1 cellular context compared by ENCODE assay signal in the genomic region with DNA sequence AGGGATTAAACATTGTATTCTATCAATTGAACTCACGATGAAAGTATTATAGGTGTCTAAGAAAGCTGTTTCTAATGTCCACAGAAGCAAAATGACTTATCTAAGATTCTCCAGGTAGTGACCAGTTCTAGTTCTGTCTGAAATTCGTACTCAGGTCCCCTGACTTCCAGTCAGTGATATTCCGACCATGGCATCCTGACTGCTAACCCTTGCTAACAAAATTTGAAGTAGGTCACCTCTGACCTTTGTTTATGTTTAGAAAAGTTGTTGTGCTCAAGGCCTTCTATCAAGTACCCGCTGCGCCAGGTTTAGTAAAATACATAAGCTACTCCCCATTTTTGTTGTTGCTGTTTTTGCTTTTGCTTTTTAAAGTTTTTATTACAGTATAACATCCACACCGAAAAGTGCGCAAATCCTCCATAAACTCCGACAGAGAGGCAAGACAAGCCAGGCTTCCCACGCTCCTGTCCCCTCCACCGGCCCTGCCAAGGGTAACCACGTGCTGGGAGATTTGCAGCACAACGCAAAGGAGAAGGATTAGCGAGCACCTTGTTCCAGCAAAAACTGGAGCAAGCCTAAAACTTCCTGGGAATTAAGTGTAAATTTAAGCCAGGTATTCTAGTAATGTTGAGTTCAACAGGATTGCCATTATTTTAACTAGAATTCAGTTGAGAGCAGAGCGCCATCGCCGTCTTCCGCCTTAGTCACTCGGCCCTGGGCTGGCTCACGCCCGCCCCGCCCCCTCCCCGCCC.
TF ChIP-seq lines count a peak whose summit lies in the region.

No MANE protein-coding gene starts in this region.

TF ChIP-seq in HepG2, 621 proteins besides CTCF, POLR2A, EP300 and RAD21 (continued from another document and continues in another):
- TF ChIP-seq, protein P1, sequence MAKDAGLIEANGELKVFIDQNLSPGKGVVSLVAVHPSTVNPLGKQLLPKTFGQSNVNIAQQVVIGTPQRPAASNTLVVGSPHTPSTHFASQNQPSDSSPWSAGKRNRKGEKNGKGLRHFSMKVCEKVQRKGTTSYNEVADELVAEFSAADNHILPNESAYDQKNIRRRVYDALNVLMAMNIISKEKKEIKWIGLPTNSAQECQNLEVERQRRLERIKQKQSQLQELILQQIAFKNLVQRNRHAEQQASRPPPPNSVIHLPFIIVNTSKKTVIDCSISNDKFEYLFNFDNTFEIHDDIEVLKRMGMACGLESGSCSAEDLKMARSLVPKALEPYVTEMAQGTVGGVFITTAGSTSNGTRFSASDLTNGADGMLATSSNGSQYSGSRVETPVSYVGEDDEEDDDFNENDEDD (CRISPR knock-in tag; IDR thresholded peaks at IDR 0.05; ENCODE audit: borderline replicate concordance), result peak; percentile 91; the same call in 1 of the 2 replicates
- peak; percentile 28; the same call in 1 of the 2 replicates for TF ChIP-seq NR2C2 (CRISPR knock-in tag; IDR thresholded peaks at IDR 0.05; ENCODE audit: borderline replicate concordance)
- TF ChIP-seq, protein P2, sequence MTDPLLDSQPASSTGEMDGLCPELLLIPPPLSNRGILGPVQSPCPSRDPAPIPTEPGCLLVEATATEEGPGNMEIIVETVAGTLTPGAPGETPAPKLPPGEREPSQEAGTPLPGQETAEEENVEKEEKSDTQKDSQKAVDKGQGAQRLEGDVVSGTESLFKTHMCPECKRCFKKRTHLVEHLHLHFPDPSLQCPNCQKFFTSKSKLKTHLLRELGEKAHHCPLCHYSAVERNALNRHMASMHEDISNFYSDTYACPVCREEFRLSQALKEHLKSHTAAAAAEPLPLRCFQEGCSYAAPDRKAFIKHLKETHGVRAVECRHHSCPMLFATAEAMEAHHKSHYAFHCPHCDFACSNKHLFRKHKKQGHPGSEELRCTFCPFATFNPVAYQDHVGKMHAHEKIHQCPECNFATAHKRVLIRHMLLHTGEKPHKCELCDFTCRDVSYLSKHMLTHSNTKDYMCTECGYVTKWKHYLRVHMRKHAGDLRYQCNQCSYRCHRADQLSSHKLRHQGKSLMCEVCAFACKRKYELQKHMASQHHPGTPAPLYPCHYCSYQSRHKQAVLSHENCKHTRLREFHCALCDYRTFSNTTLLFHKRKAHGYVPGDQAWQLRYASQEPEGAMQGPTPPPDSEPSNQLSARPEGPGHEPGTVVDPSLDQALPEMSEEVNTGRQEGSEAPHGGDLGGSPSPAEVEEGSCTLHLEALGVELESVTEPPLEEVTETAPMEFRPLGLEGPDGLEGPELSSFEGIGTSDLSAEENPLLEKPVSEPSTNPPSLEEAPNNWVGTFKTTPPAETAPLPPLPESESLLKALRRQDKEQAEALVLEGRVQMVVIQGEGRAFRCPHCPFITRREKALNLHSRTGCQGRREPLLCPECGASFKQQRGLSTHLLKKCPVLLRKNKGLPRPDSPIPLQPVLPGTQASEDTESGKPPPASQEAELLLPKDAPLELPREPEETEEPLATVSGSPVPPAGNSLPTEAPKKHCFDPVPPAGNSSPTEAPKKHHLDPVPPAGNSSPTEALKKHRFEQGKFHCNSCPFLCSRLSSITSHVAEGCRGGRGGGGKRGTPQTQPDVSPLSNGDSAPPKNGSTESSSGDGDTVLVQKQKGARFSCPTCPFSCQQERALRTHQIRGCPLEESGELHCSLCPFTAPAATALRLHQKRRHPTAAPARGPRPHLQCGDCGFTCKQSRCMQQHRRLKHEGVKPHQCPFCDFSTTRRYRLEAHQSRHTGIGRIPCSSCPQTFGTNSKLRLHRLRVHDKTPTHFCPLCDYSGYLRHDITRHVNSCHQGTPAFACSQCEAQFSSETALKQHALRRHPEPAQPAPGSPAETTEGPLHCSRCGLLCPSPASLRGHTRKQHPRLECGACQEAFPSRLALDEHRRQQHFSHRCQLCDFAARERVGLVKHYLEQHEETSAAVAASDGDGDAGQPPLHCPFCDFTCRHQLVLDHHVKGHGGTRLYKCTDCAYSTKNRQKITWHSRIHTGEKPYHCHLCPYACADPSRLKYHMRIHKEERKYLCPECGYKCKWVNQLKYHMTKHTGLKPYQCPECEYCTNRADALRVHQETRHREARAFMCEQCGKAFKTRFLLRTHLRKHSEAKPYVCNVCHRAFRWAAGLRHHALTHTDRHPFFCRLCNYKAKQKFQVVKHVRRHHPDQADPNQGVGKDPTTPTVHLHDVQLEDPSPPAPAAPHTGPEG (CRISPR knock-in tag; IDR thresholded peaks at IDR 0.05), result peak; percentile 44; the same call in 1 of the 2 replicates
- TF ChIP-seq KLF6 (CRISPR knock-in tag; IDR thresholded peaks at IDR 0.05), result peak; percentile 67; the same call in 1 of the 2 replicates
- TF ChIP-seq, protein P3, sequence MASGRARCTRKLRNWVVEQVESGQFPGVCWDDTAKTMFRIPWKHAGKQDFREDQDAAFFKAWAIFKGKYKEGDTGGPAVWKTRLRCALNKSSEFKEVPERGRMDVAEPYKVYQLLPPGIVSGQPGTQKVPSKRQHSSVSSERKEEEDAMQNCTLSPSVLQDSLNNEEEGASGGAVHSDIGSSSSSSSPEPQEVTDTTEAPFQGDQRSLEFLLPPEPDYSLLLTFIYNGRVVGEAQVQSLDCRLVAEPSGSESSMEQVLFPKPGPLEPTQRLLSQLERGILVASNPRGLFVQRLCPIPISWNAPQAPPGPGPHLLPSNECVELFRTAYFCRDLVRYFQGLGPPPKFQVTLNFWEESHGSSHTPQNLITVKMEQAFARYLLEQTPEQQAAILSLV (CRISPR knock-in tag; IDR thresholded peaks at IDR 0.05; ENCODE audit: borderline replicate concordance), result 0 out of 2 replicates have a peak, but pooled peaks have one; percentile 52
- TF ChIP-seq ZNF781 (CRISPR knock-in tag; IDR thresholded peaks at IDR 0.05; ENCODE audit: borderline replicate concordance, not compliant biosample characterization), result peak; percentile 92
- no peak for TF ChIP-seq ZNF260 (CRISPR knock-in tag; IDR thresholded peaks at IDR 0.05; ENCODE audit: borderline replicate concordance, low read depth)
- 0 out of 2 replicates have a peak, but pooled peaks have one; percentile 65 for TF ChIP-seq SRY (CRISPR knock-in tag; IDR thresholded peaks at IDR 0.05)
- TF ChIP-seq, protein P4, sequence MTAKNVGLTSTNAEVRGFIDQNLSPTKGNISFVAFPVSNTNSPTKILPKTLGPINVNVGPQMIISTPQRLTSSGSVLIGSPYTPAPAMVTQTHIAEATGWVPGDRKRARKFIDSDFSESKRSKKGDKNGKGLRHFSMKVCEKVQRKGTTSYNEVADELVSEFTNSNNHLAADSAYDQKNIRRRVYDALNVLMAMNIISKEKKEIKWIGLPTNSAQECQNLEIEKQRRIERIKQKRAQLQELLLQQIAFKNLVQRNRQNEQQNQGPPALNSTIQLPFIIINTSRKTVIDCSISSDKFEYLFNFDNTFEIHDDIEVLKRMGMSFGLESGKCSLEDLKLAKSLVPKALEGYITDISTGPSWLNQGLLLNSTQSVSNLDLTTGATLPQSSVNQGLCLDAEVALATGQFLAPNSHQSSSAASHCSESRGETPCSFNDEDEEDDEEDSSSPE (CRISPR knock-in tag; IDR thresholded peaks at IDR 0.05), result peak; percentile 86
- TF ChIP-seq ELF3 (CRISPR knock-in tag; IDR thresholded peaks at IDR 0.05), result peak; percentile 56; the same call in 1 of the 2 replicates
- peak; percentile 52; the same call in 1 of the 2 replicates for TF ChIP-seq RFXANK (CRISPR knock-in tag; IDR thresholded peaks at IDR 0.05)
- TF ChIP-seq PLRG1 (conservative IDR thresholded peaks at IDR 0.05), result no peak
- TF ChIP-seq, protein P5, sequence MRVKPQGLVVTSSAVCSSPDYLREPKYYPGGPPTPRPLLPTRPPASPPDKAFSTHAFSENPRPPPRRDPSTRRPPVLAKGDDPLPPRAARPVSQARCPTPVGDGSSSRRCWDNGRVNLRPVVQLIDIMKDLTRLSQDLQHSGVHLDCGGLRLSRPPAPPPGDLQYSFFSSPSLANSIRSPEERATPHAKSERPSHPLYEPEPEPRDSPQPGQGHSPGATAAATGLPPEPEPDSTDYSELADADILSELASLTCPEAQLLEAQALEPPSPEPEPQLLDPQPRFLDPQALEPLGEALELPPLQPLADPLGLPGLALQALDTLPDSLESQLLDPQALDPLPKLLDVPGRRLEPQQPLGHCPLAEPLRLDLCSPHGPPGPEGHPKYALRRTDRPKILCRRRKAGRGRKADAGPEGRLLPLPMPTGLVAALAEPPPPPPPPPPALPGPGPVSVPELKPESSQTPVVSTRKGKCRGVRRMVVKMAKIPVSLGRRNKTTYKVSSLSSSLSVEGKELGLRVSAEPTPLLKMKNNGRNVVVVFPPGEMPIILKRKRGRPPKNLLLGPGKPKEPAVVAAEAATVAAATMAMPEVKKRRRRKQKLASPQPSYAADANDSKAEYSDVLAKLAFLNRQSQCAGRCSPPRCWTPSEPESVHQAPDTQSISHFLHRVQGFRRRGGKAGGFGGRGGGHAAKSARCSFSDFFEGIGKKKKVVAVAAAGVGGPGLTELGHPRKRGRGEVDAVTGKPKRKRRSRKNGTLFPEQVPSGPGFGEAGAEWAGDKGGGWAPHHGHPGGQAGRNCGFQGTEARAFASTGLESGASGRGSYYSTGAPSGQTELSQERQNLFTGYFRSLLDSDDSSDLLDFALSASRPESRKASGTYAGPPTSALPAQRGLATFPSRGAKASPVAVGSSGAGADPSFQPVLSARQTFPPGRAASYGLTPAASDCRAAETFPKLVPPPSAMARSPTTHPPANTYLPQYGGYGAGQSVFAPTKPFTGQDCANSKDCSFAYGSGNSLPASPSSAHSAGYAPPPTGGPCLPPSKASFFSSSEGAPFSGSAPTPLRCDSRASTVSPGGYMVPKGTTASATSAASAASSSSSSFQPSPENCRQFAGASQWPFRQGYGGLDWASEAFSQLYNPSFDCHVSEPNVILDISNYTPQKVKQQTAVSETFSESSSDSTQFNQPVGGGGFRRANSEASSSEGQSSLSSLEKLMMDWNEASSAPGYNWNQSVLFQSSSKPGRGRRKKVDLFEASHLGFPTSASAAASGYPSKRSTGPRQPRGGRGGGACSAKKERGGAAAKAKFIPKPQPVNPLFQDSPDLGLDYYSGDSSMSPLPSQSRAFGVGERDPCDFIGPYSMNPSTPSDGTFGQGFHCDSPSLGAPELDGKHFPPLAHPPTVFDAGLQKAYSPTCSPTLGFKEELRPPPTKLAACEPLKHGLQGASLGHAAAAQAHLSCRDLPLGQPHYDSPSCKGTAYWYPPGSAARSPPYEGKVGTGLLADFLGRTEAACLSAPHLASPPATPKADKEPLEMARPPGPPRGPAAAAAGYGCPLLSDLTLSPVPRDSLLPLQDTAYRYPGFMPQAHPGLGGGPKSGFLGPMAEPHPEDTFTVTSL (CRISPR knock-in tag; IDR thresholded peaks at IDR 0.05; ENCODE audit: borderline replicate concordance), result peak; percentile 56; the same call in 1 of the 2 replicates
- TF ChIP-seq HMG20A (CRISPR knock-in tag; IDR thresholded peaks at IDR 0.05; ENCODE audit: borderline replicate concordance), result no peak
- peak; percentile 89 for TF ChIP-seq ZNF441 (CRISPR knock-in tag; IDR thresholded peaks at IDR 0.05; ENCODE audit: borderline replicate concordance)
- TF ChIP-seq KLF12 (CRISPR knock-in tag; IDR thresholded peaks at IDR 0.05; ENCODE audit: borderline replicate concordance), result 0 out of 2 replicates have a peak, but pooled peaks have one; percentile 4
- TF ChIP-seq, protein P6, sequence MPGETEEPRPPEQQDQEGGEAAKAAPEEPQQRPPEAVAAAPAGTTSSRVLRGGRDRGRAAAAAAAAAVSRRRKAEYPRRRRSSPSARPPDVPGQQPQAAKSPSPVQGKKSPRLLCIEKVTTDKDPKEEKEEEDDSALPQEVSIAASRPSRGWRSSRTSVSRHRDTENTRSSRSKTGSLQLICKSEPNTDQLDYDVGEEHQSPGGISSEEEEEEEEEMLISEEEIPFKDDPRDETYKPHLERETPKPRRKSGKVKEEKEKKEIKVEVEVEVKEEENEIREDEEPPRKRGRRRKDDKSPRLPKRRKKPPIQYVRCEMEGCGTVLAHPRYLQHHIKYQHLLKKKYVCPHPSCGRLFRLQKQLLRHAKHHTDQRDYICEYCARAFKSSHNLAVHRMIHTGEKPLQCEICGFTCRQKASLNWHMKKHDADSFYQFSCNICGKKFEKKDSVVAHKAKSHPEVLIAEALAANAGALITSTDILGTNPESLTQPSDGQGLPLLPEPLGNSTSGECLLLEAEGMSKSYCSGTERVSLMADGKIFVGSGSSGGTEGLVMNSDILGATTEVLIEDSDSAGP (CRISPR knock-in tag; IDR thresholded peaks at IDR 0.05; ENCODE audit: borderline replicate concordance), result no peak
- TF ChIP-seq, protein P7, sequence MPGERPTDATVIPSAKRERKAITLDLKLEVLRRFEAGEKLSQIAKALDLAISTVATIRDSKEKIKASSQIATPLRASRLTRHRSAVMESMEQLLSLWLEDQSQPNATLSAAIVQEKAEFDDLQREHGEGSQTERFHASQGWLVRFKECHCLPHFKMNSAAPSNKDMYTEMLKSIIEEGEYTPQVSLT (CRISPR knock-in tag; IDR thresholded peaks at IDR 0.05; ENCODE audit: borderline replicate concordance, low read depth), result 0 out of 2 replicates have a peak, but pooled peaks have one; percentile 55
- 0 out of 2 replicates have a peak, but pooled peaks have one; percentile 37 for TF ChIP-seq CCDC6 (CRISPR knock-in tag; IDR thresholded peaks at IDR 0.05)
- TF ChIP-seq, protein P8, sequence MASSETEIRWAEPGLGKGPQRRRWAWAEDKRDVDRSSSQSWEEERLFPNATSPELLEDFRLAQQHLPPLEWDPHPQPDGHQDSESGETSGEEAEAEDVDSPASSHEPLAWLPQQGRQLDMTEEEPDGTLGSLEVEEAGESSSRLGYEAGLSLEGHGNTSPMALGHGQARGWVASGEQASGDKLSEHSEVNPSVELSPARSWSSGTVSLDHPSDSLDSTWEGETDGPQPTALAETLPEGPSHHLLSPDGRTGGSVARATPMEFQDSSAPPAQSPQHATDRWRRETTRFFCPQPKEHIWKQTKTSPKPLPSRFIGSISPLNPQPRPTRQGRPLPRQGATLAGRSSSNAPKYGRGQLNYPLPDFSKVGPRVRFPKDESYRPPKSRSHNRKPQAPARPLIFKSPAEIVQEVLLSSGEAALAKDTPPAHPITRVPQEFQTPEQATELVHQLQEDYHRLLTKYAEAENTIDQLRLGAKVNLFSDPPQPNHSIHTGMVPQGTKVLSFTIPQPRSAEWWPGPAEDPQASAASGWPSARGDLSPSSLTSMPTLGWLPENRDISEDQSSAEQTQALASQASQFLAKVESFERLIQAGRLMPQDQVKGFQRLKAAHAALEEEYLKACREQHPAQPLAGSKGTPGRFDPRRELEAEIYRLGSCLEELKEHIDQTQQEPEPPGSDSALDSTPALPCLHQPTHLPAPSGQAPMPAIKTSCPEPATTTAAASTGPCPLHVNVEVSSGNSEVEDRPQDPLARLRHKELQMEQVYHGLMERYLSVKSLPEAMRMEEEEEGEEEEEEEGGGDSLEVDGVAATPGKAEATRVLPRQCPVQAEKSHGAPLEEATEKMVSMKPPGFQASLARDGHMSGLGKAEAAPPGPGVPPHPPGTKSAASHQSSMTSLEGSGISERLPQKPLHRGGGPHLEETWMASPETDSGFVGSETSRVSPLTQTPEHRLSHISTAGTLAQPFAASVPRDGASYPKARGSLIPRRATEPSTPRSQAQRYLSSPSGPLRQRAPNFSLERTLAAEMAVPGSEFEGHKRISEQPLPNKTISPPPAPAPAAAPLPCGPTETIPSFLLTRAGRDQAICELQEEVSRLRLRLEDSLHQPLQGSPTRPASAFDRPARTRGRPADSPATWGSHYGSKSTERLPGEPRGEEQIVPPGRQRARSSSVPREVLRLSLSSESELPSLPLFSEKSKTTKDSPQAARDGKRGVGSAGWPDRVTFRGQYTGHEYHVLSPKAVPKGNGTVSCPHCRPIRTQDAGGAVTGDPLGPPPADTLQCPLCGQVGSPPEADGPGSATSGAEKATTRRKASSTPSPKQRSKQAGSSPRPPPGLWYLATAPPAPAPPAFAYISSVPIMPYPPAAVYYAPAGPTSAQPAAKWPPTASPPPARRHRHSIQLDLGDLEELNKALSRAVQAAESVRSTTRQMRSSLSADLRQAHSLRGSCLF (CRISPR knock-in tag; IDR thresholded peaks at IDR 0.05; ENCODE audit: borderline replicate concordance), result no peak
- no peak for TF ChIP-seq NR2F2 (IDR thresholded peaks at IDR 0.05; ENCODE audit: borderline replicate concordance, low read depth)
- TF ChIP-seq ZNF766 (CRISPR knock-in tag; IDR thresholded peaks at IDR 0.05; ENCODE audit: borderline replicate concordance), result peak; percentile 68; the same call in 1 of the 2 replicates
- no peak for TF ChIP-seq HCFC1 (IDR thresholded peaks at IDR 0.05; ENCODE audit: low read depth, low read length)
- no peak for TF ChIP-seq ZNF431 (CRISPR knock-in tag; IDR thresholded peaks at IDR 0.05; ENCODE audit: borderline replicate concordance, low read depth)
- peak; percentile 41; the same call in 1 of the 2 replicates for TF ChIP-seq ZFP41 (CRISPR knock-in tag; IDR thresholded peaks at IDR 0.05; ENCODE audit: borderline replicate concordance)
